ENCODE assay signal across 20 cellular contexts in the genomic region with DNA sequence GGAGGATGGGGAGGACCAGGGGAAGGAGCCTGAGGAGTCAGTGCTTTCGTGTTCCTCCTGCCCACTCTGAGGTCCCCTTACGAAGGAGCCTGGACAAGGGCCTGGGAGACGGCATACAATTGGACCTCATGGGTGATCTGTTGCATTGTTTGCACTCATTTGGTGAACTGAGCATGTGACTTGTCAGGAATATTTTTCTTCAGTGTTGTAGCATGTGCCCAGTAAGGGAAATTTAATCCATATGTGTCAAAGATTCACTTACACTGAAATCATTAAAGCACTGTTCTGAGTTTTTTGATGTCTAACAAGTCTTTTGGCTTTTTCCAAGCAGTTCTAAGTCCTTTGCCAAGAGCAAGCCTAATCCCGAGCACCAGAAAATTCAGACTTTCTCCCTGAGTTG.
"Had no signal": no experiment of that assay in that cellular context is flagged by ENCODE, and none has a peak within 500 bp of the region (broad histone marks: within the 10 kb centered on the region; RNA-seq: fewer than 3 reads in every experiment).

No MANE protein-coding gene starts in this region.

- DNase-seq: activated gamma-delta T cell treated with Interleukin-2 at 50 U/mL for 16 hours; activated T-cell treated with anti-CD3 and anti-CD28 coated beads, Interleukin-2, amount 50 U/mL, for 1 hour; colonic mucosa; dorsolateral prefrontal cortex; esophagus squamous epithelium; foreskin keratinocyte; kidney; nephron progenitor cell; nucleus accumbens; right lobe of liver; small intestine; stimulated activated CD4-positive, alpha-beta T cell treated with anti-CD3 and anti-CD28 coated beads, Interleukin-15, amount 100 ng/mL, for 24 hours; stimulated activated CD8-positive, alpha-beta memory T cell treated with anti-CD3 and anti-CD28 coated beads, Interleukin-4, amount 100 ng/mL, for 48 hours; stimulated activated naive B cell treated with anti-CD40 and anti-IgM and Interleukin-4, amounts not matched to agents 10 μg/mL and 1 μg/mL and 100 μg/mL, for 72 hours; T-helper 9 cell; upper lobe of left lung had no signal

- ATAC-seq: foreskin keratinocyte; right lobe of liver; stimulated activated naive B cell treated with anti-CD40 and anti-IgM and Interleukin-4, amounts not matched to agents 10 μg/mL and 1 μg/mL and 100 μg/mL, for 72 hours; WTC11 had no signal

- H3K4me3 Mint-ChIP-seq: activated naive CD4-positive, alpha-beta T cell treated with anti-CD3 and anti-CD28 coated beads, Interleukin-2, amount 50 U/mL, for 24 hours; central memory CD8-positive, alpha-beta T cell; nephron progenitor cell; stimulated activated naive B cell treated with anti-CD40 and anti-IgM and Interleukin-4, amounts not matched to agents 10 μg/mL and 1 μg/mL and 100 μg/mL, for 72 hours; WTC11 had no signal

- H3K36me3 Mint-ChIP-seq: activated naive CD4-positive, alpha-beta T cell treated with anti-CD3 and anti-CD28 coated beads, Interleukin-2, amount 50 U/mL, for 24 hours; stimulated activated naive B cell treated with anti-CD40 and anti-IgM and Interleukin-4, amounts not matched to agents 10 μg/mL and 1 μg/mL and 100 μg/mL, for 72 hours; WTC11 had no signal

- H3K4me1 Mint-ChIP-seq: activated naive CD4-positive, alpha-beta T cell treated with anti-CD3 and anti-CD28 coated beads, Interleukin-2, amount 50 U/mL, for 24 hours; central memory CD8-positive, alpha-beta T cell; stimulated activated naive B cell treated with anti-CD40 and anti-IgM and Interleukin-4, amounts not matched to agents 10 μg/mL and 1 μg/mL and 100 μg/mL, for 72 hours; WTC11 had no signal

- H3K27ac ChIP-seq: colonic mucosa, dorsolateral prefrontal cortex, esophagus squamous epithelium, foreskin keratinocyte, right lobe of liver, upper lobe of left lung had no signal

- H3K9me3 Mint-ChIP-seq: activated naive CD4-positive, alpha-beta T cell treated with anti-CD3 and anti-CD28 coated beads, Interleukin-2, amount 50 U/mL, for 24 hours; central memory CD8-positive, alpha-beta T cell; nephron progenitor cell; stimulated activated naive B cell treated with anti-CD40 and anti-IgM and Interleukin-4, amounts not matched to agents 10 μg/mL and 1 μg/mL and 100 μg/mL, for 72 hours; WTC11 had no signal

- H3K9me3 ChIP-seq: colonic mucosa, esophagus squamous epithelium, right lobe of liver, upper lobe of left lung had no signal

- H3K27me3 Mint-ChIP-seq: stimulated activated naive B cell treated with anti-CD40 and anti-IgM and Interleukin-4, amounts not matched to agents 10 μg/mL and 1 μg/mL and 100 μg/mL, for 72 hours had no signal

- H3K36me3 ChIP-seq: colonic mucosa, esophagus squamous epithelium, right lobe of liver, upper lobe of left lung had no signal

- H3K27me3 ChIP-seq: colonic mucosa, dorsolateral prefrontal cortex, esophagus squamous epithelium, right lobe of liver, upper lobe of left lung had no signal

- H3K27ac Mint-ChIP-seq: activated naive CD4-positive, alpha-beta T cell treated with anti-CD3 and anti-CD28 coated beads, Interleukin-2, amount 50 U/mL, for 24 hours; nephron progenitor cell; stimulated activated naive B cell treated with anti-CD40 and anti-IgM and Interleukin-4, amounts not matched to agents 10 μg/mL and 1 μg/mL and 100 μg/mL, for 72 hours; WTC11 had no signal

- H3K4me1 ChIP-seq: colonic mucosa had no signal

- H3K4me3 ChIP-seq: colonic mucosa, dorsolateral prefrontal cortex, esophagus squamous epithelium, lung, right lobe of liver, upper lobe of left lung had no signal
